In genomic region chr2:108988796-108989713, GRCh38 we compare ENCODE assay signal across 8 cellular contexts. TPM values are rescaled to one million over a fixed set of nuclear protein-coding genes. Genes with fewer than 3 reads are reported as not detected.
DNase-seq lines count a peak whose midpoint lies in the region; ATAC-seq and TF ChIP-seq lines count a peak whose summit lies in the region.

EDAR (minus strand) TSS chr2:108989220; CDS start chr2:108931014, 58,206 bp downstream.

- H3K4me1 ChIP-seq in MM.1S (ENCODE audit: low read length) = no peaks in the 10 kb centered on the region
- H3K4me1 ChIP-seq in colonic mucosa = no peaks in the 10 kb centered on the region
- peaks cover 0 to 18% of the 10 kb centered on the region in 2 donors for H3K4me1 ChIP-seq in thyroid gland

- DNase-seq in DMS79 treated with DMSO at 0.1 percent for 48 hours (lab: John Stamatoyannopoulos, UW) (peak; percentile 67), MM.1S (peak; percentile 15), colonic mucosa (peak; percentile 82), lung microvascular endothelial cell (ENCODE audit: low read depth in 2 of 2) (peak; percentile 20 to 67), thyroid gland (peak; percentile 61 to 62)
- DNase-seq in activated CD4-positive, alpha-beta T cell treated with anti-CD3 and anti-CD28 coated beads for 1 hour = peak; percentile 31

- H3K27me3 ChIP-seq in MM.1S (replicated peaks; ENCODE audit: insufficient read depth, low read length) (no peaks in the 10 kb centered on the region), colonic mucosa (no peaks in the 10 kb centered on the region), thyroid gland (no peaks in the 10 kb centered on the region)

- no peaks in the 10 kb centered on the region for H3K36me3 ChIP-seq in MM.1S (replicated peaks; ENCODE audit: insufficient read depth, low read length)
- H3K36me3 ChIP-seq in colonic mucosa = no peaks in the 10 kb centered on the region
- H3K36me3 ChIP-seq in thyroid gland = no peaks in the 10 kb centered on the region

- WGBS in thyroid gland, 2 donors = 19 to 21% methylated on average over 19 to 20 of the region's 20 CpGs

- ATAC-seq in GM18873 (IDR thresholded peaks at IDR 0.05; ENCODE audit: low FRiP score, unreplicated experiment) (no peak), GM21825 (IDR thresholded peaks at IDR 0.05; ENCODE audit: unreplicated experiment) (no peak)

- TF ChIP-seq POLR2A in thyroid gland (IDR thresholded peaks at IDR 0.05) = no peak

- H3K27ac ChIP-seq in MM.1S (ENCODE audit: low read length) (no peak within 1 kb of the TSS), colonic mucosa (no peak within 1 kb of the TSS), thyroid gland (no peak within 1 kb of the TSS)

- no peak within 1 kb of the TSS for H3K4me3 ChIP-seq in MM.1S (ENCODE audit: low read length)
- H3K4me3 ChIP-seq in colonic mucosa = peak within 1 kb of the TSS; percentile 11
- no peak within 1 kb of the TSS for H3K4me3 ChIP-seq in thyroid gland (replicated peaks in 1 of 3)

- no peaks in the 10 kb centered on the region for H3F3A ChIP-seq in MM.1S (ENCODE audit: insufficient read depth, low read length)

- H4K20me1 ChIP-seq in MM.1S (ENCODE audit: insufficient read depth, low read length) = no peaks in the 10 kb centered on the region

- no peaks in the 10 kb centered on the region for H3K9me2 ChIP-seq in MM.1S (replicated peaks; ENCODE audit: insufficient read depth, low read length)

- intact Hi-C loops in colonic mucosa (cut with DNase I) = loop anchor here (5.0 kb wide), 1 partner anchor 62 kb away; no protein-coding TSS in a partner anchor
- intact Hi-C loops in thyroid gland (cut with DNase I) = no loop called here

- 0 out of 2 replicates have a peak within 1 kb of the TSS, but pooled peaks have one; percentile 31 for H3K4me2 ChIP-seq in MM.1S (ENCODE audit: low read depth, low read length)

- 0 out of 2 replicates have a peak within 1 kb of the TSS, but pooled peaks have one; percentile 11 for H2AFZ ChIP-seq in MM.1S (ENCODE audit: low read length)

- no peak within 1 kb of the TSS for H3K9ac ChIP-seq in MM.1S (ENCODE audit: low read length)
- H3K9ac ChIP-seq in colonic mucosa (ENCODE audit: low read depth in 2 of 2, low read length in 2 of 2) = peak within 1 kb of the TSS in 1 of 2 donors; percentile 48

- TF ChIP-seq CTCF in MM.1S (IDR thresholded peaks at IDR 0.05; ENCODE audit: low read length) (peak; percentile 71), colonic mucosa (IDR thresholded peaks at IDR 0.05) (peak; percentile 52), thyroid gland (IDR thresholded peaks at IDR 0.05) (peak in 3 of 6 experiments; percentile 55 to 68 (median 56))

- no peaks in the 10 kb centered on the region for H3K79me2 ChIP-seq in MM.1S (ENCODE audit: low read length)

- no peaks in the 10 kb centered on the region for H3K9me3 ChIP-seq in MM.1S (replicated peaks; ENCODE audit: insufficient read depth, low read length)
- H3K9me3 ChIP-seq in colonic mucosa = no peaks in the 10 kb centered on the region
- H3K9me3 ChIP-seq in thyroid gland = no peaks in the 10 kb centered on the region

RNA-seq across cellular contexts. Expression of gene EDAR, which starts in this region (rescaled TPM):
- 1 to 10 TPM in 1 of 2 donors, under 1 TPM in 1; 0.69 to 1.1 TPM for total RNA-seq in colonic mucosa
- not detected in 2 replicates for total RNA-seq in lung microvascular endothelial cell
- total RNA-seq in thyroid gland = not detected

Comparison
In these comparisons a context has a peak if more than half of its experiments do, and no peak if none do; other contexts are left out.
1. Peak in DNase-seq in lung microvascular endothelial cell; RNA of the gene not detected or under 1 TPM.
2. Peak in DNase-seq in thyroid gland; RNA of the gene not detected or under 1 TPM.
3. DNase-seq: peak in every context shown above with its lines; median percentile 82 in colonic mucosa; 67 in DMS79 treated with DMSO at 0.1 percent for 48 hours; 62 in thyroid gland; 44 in lung microvascular endothelial cell; 31 in activated CD4-positive, alpha-beta T cell treated with anti-CD3 and anti-CD28 coated beads for 1 hour; 15 in MM.1S.